In genomic region chr5:37836173-37837100, GRCh38 we compare ENCODE assay signal across 9 cellular contexts. TPM values are rescaled to one million over a fixed set of nuclear protein-coding genes. Genes with fewer than 3 reads are reported as not detected.
DNase-seq lines count a peak whose midpoint lies in the region; ATAC-seq, FAIRE-seq and TF ChIP-seq lines count a peak whose summit lies in the region.
"Had no signal": no experiment of that assay in that cellular context is flagged by ENCODE, and none has a peak within 500 bp of the region (broad histone marks: within the 10 kb centered on the region; RNA-seq: fewer than 3 reads in every experiment).

No MANE protein-coding gene starts in this region.

- DNase-seq in GM12892 (ENCODE audit: insufficient read length), result peak; percentile 22
- DNase-seq in heart left ventricle, result peak in 1 of 5 donors; percentile 61
- no peak for DNase-seq in sigmoid colon
- DNase-seq in MV-4-11 (lab: John Stamatoyannopoulos, UW), result no peak
- DNase-seq in NCI-H1694 (lab: John Stamatoyannopoulos, UW), result no peak
- no peak for DNase-seq in NCI-H2171 treated with DMSO at 0.1 percent for 48 hours (lab: John Stamatoyannopoulos, UW)
- DNase-seq: effector CD4-positive, alpha-beta T cell had no signal

- no peak for FAIRE-seq in GM12892 (lab: Jason Lieb, UNC)

- intact Hi-C loops in heart left ventricle (cut with DNase I) (loop anchor here in 8 of 10 donors (1.0 to 5.0 kb wide), 4 partner anchors 356 to 424 kb away; no protein-coding TSS in a partner anchor), sigmoid colon (cut with DNase I) (loop anchor here (1.0 to 5.0 kb wide), 6 partner anchors 119 to 959 kb away; partner anchors contain the start of gene NIPBL)

- WGBS in heart left ventricle, 4 donors, result 4 to 19% (median 8%) methylated on average over 23 to 62 of the region's 62 CpGs
- 6 to 29% methylated on average over 62 of the region's 62 CpGs for WGBS in sigmoid colon, 2 donors

- TF ChIP-seq CTCF in VCaP (conservative IDR thresholded peaks at IDR 0.05) (no peak), heart left ventricle (IDR thresholded peaks at IDR 0.05) (no peak), sigmoid colon (IDR thresholded peaks at IDR 0.05) (no peak)

- TF ChIP-seq POLR2A in GM12892 (IDR thresholded peaks at IDR 0.05; ENCODE audit: low read depth, low read length) (no peak), heart left ventricle (IDR thresholded peaks at IDR 0.05) (no peak), sigmoid colon (IDR thresholded peaks at IDR 0.05) (no peak)

- H3K4me3 ChIP-seq in heart left ventricle (peak overlapping the region; percentile 8 to 61 (median 48)), sigmoid colon (peak overlapping the region; percentile 66 to 86 (median 73))

- H3K36me3 ChIP-seq in heart left ventricle (no peaks in the 10 kb centered on the region), sigmoid colon (no peaks in the 10 kb centered on the region)

- TF ChIP-seq EP300 in sigmoid colon (IDR thresholded peaks at IDR 0.05), result no peak

- no peaks in the 10 kb centered on the region for H3K9me3 ChIP-seq in heart left ventricle
- H3K9me3 ChIP-seq in sigmoid colon, result no peaks in the 10 kb centered on the region

- peaks cover 0 to 54% (median 26%) of the 10 kb centered on the region in 12 donors for H3K4me1 ChIP-seq in heart left ventricle
- peaks cover 0 to 69% (median 52%) of the 10 kb centered on the region in 4 donors for H3K4me1 ChIP-seq in sigmoid colon

- peak in 2 of 4 donors; percentile 23 to 36 for ATAC-seq in heart left ventricle
- ATAC-seq in HG02938 (IDR thresholded peaks at IDR 0.05; ENCODE audit: unreplicated experiment), result no peak

- H3K27ac ChIP-seq in VCaP (peak overlapping the region; percentile 31; the same call in 1 of the 2 replicates), heart left ventricle (peak overlapping the region in 1 of 12 donors; percentile 93), sigmoid colon (peak overlapping the region; percentile 85 to 97 (median 95))

- H3K27me3 ChIP-seq in heart left ventricle (peaks cover 22 to 100% (median 55%) of the 10 kb centered on the region in 9 donors), sigmoid colon (peaks cover 0 to 6% (median 3%) of the 10 kb centered on the region in 3 donors)

RNA-seq across cellular contexts. Expression of gene GDNF, which starts 3.4 kb away (rescaled TPM):
- polyA plus RNA-seq in GM12892 (2012; ENCODE audit: missing spikeins), result 0.08 TPM
- total RNA-seq in heart left ventricle, result under 1 TPM in 6 of 9 donors, not detected in 3; 0.07 to 0.36 (median 0.10) TPM
- polyA plus RNA-seq in heart left ventricle, result under 1 TPM in 1 of 2 donors, not detected in 1; 0.03 TPM
- total RNA-seq in sigmoid colon, result 10 to 100 TPM in 1 of 4 donors, 1 to 10 TPM in 3; 4.2 to 16.3 (median 7.9) TPM
- under 1 TPM; under 0.01 to 0.63 (median 0.23) TPM for polyA plus RNA-seq in sigmoid colon
